ENCODE assay signal across 8 cellular contexts in the genomic region with DNA sequence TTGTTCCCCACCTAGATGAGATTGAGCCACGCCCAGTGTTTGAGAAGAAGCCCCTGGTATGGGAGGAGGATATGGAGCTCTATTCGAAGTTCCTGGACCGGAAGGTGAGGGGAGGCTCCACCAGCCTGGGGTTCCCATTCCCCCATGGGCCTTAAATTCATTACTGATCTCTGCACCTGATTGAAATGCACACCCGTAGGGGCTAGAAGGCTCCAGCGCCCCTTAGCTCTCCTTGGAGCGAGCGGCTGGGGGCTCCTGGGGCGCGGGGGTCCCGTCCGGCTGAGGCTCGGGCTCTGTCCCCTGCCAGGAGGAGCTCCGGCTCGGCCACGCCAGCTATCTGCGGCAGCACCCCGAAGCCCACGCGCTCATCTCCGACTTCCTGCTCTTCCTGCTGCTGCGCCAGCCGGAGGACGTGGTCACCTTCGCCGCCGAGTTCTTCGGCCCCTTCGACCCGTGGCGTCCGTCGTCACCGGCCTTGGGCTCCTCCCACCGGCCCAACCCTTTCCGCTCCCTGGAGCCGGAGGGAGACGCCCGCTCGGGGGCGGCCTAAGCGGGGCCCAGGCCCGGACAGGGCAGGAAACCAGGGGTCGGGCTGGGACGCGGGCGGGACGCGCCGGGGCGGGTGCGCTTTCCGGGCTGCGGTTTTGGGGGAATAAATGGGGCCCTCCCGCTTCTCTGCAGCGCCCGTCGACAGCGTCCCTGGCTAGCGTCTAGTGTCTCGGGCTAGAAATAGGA. TPM values are rescaled to one million over a fixed set of nuclear protein-coding genes. Genes with fewer than 3 reads are reported as not detected.
DNase-seq lines count a peak whose midpoint lies in the region; ATAC-seq and TF ChIP-seq lines count a peak whose summit lies in the region.

No MANE protein-coding gene starts in this region.

- peak; percentile 33 to 76 (median 56) for DNase-seq in CD4-positive, alpha-beta T cell
- peak; percentile 47 to 58 for DNase-seq in activated CD4-positive, alpha-beta T cell treated with anti-CD3 and anti-CD28 coated beads for 24 hours (ENCODE audit: low read depth in 2 of 2)
- DNase-seq in choroid plexus epithelial cell (ENCODE audit: low read depth), result peak; percentile 63
- peak; percentile 96 to 99 for DNase-seq in left lung
- DNase-seq in stimulated activated CD4-positive, alpha-beta T cell treated with anti-CD3 and anti-CD28 coated beads, Interleukin-4, amount 100 ng/mL, for 24 hours, result peak; percentile 65
- no peak for DNase-seq in WERI-Rb-1

- WGBS in HUES64, result 4% methylated on average over 59 of the region's 60 CpGs

- H3K4me3 ChIP-seq in HUES64 (ENCODE audit: low read length), result peak overlapping the region; percentile 63
- peak overlapping the region; percentile 64 for H3K4me3 ChIP-seq in choroid plexus epithelial cell (ENCODE audit: low read depth, low read length)
- H3K4me3 ChIP-seq in left lung, result peak overlapping the region; percentile 26 to 50
- H3K4me3 ChIP-seq in WERI-Rb-1 (ENCODE audit: low read depth, low read length), result no peak overlapping the region

- POLR2A ChIA-PET in CD4-positive, alpha-beta T cell (lab: Charles Lee), result interaction anchor here (0.6 to 3.6 kb wide), 14 partner anchors 11 to 292 kb away, joined by 3 to 33 read pairs (median 4); a partner anchor contains a TSS

- CTCF ChIA-PET in CD4-positive, alpha-beta T cell (lab: Charles Lee), result interaction anchor here (0.9 to 1.5 kb wide), 3 partner anchors 29 to 95 kb away, joined by 3 to 5 read pairs (median 3); no protein-coding TSS in a partner anchor

- peak overlapping the region; percentile 68 for H3K9ac ChIP-seq in HUES64 (ENCODE audit: low read depth, low read length)

- peaks cover 4% of the 10 kb centered on the region for H3K9me3 ChIP-seq in CD4-positive, alpha-beta T cell (ENCODE audit: control insufficient read depth, low read length)
- no peaks in the 10 kb centered on the region for H3K9me3 ChIP-seq in HUES64 (ENCODE audit: insufficient read depth, low read depth, low read length)
- H3K9me3 ChIP-seq in left lung, result peaks cover 0 to 6% of the 10 kb centered on the region in 2 donors
- peaks cover 3% of the 10 kb centered on the region for H3K9me3 ChIP-seq in WERI-Rb-1 (ENCODE audit: severe bottlenecking)

- H3K4me1 ChIP-seq in HUES64 (ENCODE audit: insufficient read depth, low read length) (no peaks in the 10 kb centered on the region), left lung (peaks cover 24 to 80% of the 10 kb centered on the region in 2 donors)

- H3K9me3 Mint-ChIP-seq in CD4-positive, alpha-beta T cell, result no peaks in the 10 kb centered on the region

- intact Hi-C loops in CD4-positive, alpha-beta T cell (cut with DNase I, micrococcal nuclease), result no loop called here
- intact Hi-C loops in left lung (cut with DNase I), result no loop called here

- H3K27ac Mint-ChIP-seq in CD4-positive, alpha-beta T cell, result peak overlapping the region; percentile 59

- peak; percentile 78 for ATAC-seq in CD4-positive, alpha-beta T cell (ENCODE audit: poor library complexity)
- ATAC-seq in GM21367 (IDR thresholded peaks at IDR 0.05; ENCODE audit: unreplicated experiment) (peak; percentile 90), left lung (peak; percentile 91)

- H3K27me3 ChIP-seq in CD4-positive, alpha-beta T cell (ENCODE audit: control insufficient read depth, insufficient read depth, low read length), result no peaks in the 10 kb centered on the region
- no peaks in the 10 kb centered on the region for H3K27me3 ChIP-seq in HUES64 (ENCODE audit: insufficient read depth, low read length)
- H3K27me3 ChIP-seq in left lung, result no peaks in the 10 kb centered on the region
- H3K27me3 ChIP-seq in WERI-Rb-1 (ENCODE audit: insufficient read depth, low read depth, severe bottlenecking), result no peaks in the 10 kb centered on the region

- H3K4me3 Mint-ChIP-seq in CD4-positive, alpha-beta T cell, result peak overlapping the region; percentile 77

- H3K36me3 ChIP-seq in HUES64 (ENCODE audit: insufficient read depth, low read length) (no peaks in the 10 kb centered on the region), left lung (no peaks in the 10 kb centered on the region), WERI-Rb-1 (no peaks in the 10 kb centered on the region)

- no peak for TF ChIP-seq CTCF in CD4-positive, alpha-beta T cell (IDR thresholded peaks at IDR 0.05)
- no peak for TF ChIP-seq CTCF in choroid plexus epithelial cell (conservative IDR thresholded peaks at IDR 0.05; ENCODE audit: low read depth, low read length)
- peak in 1 of 2 donors; percentile 21 for TF ChIP-seq CTCF in left lung (IDR thresholded peaks at IDR 0.05)
- no peak for TF ChIP-seq CTCF in WERI-Rb-1 (IDR thresholded peaks at IDR 0.05; ENCODE audit: low read depth, low read length)

- no peaks in the 10 kb centered on the region for H3K27me3 Mint-ChIP-seq in CD4-positive, alpha-beta T cell

- H3K36me3 Mint-ChIP-seq in CD4-positive, alpha-beta T cell (ENCODE audit: low read depth), result no peaks in the 10 kb centered on the region

- H3K27ac ChIP-seq in CD4-positive, alpha-beta T cell (ENCODE audit: low read depth, low read length), result peak overlapping the region; percentile 67
- H3K27ac ChIP-seq in HUES64 (ENCODE audit: low read depth, low read length), result 0 out of 2 replicates have a peak overlapping the region, but pooled peaks have one; percentile 43
- peak overlapping the region; percentile 93 to 99 for H3K27ac ChIP-seq in left lung
- no peak overlapping the region for H3K27ac ChIP-seq in WERI-Rb-1

- H3K4me1 Mint-ChIP-seq in CD4-positive, alpha-beta T cell (ENCODE audit: low read depth), result peaks cover 41% of the 10 kb centered on the region

RNA-seq across cellular contexts. Expression of a gene that starts 10.9 kb away (rescaled TPM):
- total RNA-seq in CD4-positive, alpha-beta T cell, result not detected
- not detected for polyA plus RNA-seq in HUES64 (2013, experiment 1 of 2)
- not detected for polyA plus RNA-seq in HUES64 (2013, experiment 2 of 2)
- 1 to 10 TPM in 1 of 2 donors, under 1 TPM in 1; 0.55 to 3.3 TPM for total RNA-seq in left lung

RNA-seq across cellular contexts. Expression of a gene that starts 14.5 kb away (rescaled TPM):
- total RNA-seq in CD4-positive, alpha-beta T cell, result 1 to 10 TPM; 4.9 to 6.3 TPM
- not detected for polyA plus RNA-seq in HUES64 (2013, experiment 1 of 2)
- polyA plus RNA-seq in HUES64 (2013, experiment 2 of 2), result not detected
- 100 to 1,000 TPM in 1 of 2 donors, 10 to 100 TPM in 1; 98.2 to 194 TPM for total RNA-seq in left lung

RNA-seq across cellular contexts. Expression of a gene that starts 32.1 kb away (rescaled TPM):
- 10 to 100 TPM; 70.5 to 76.8 TPM for total RNA-seq in CD4-positive, alpha-beta T cell
- 19.3 TPM for polyA plus RNA-seq in HUES64 (2013, experiment 1 of 2)
- polyA plus RNA-seq in HUES64 (2013, experiment 2 of 2), result 21.4 TPM
- 100 to 1,000 TPM; 122 to 147 TPM for total RNA-seq in left lung

RNA-seq across cellular contexts. Expression of a gene that starts 51.3 kb away (rescaled TPM):
- total RNA-seq in CD4-positive, alpha-beta T cell, result under 1 TPM; 0.20 to 0.33 TPM
- polyA plus RNA-seq in HUES64 (2013, experiment 1 of 2), result 8.5 TPM
- 6.3 TPM for polyA plus RNA-seq in HUES64 (2013, experiment 2 of 2)
- total RNA-seq in left lung, result under 1 TPM in 1 of 2 donors, not detected in 1; 0.29 TPM

Comparison
In these comparisons a context has a peak if more than half of its experiments do, and no peak if none do; other contexts are left out.
1. RNA of a gene that starts 14.5 kb away (total RNA-seq): 98.2 to 194 TPM in left lung; 4.9 to 6.3 TPM in CD4-positive, alpha-beta T cell; every median in the first group is over 10 times any median in the second.
2. Peak in every context shown above with its lines, with median percentiles within 50 percentile points of each other: ATAC-seq.